28 cellular contexts compared by ENCODE assay signal in the genomic region with DNA sequence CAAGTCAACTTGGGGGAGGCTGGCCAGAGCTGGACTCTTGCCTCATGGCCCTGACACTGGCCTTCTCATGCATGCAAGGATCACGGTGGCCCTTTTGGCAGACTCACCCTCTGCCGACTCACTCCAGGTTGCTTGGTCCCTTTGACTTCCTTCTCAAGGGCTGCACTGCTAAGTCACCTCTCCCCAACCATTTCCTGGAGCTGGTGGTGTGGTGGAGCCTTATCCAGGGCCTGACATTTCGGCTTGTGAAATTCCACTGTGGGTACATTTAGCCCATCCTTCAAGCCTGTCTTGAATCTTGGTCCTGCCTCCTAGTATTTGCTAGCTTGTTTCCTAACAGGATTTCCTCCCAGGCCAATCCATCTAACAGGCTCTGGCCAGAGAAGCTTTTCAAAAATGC. TPM values are rescaled to one million over a fixed set of nuclear protein-coding genes. Genes with fewer than 3 reads are reported as not detected.
DNase-seq lines count a peak whose midpoint lies in the region; ATAC-seq and TF ChIP-seq lines count a peak whose summit lies in the region.
"Had no signal": no experiment of that assay in that cellular context is flagged by ENCODE, and none has a peak within 500 bp of the region (broad histone marks: within the 10 kb centered on the region; RNA-seq: fewer than 3 reads in every experiment).

No MANE protein-coding gene starts in this region.

- H3K4me3 Mint-ChIP-seq in activated CD8-positive, alpha-beta T cell treated with anti-CD3 and anti-CD28 coated beads, Interleukin-2, amount 10 ng/mL, durations not matched to agents 7 days and 5 days = no peak overlapping the region
- H3K4me3 Mint-ChIP-seq in activated CD8-positive, alpha-beta T cell treated with anti-CD3 and anti-CD28 coated beads for 36 hours = no peak overlapping the region
- H3K4me3 Mint-ChIP-seq: CD8-positive, alpha-beta T cell had no signal

- H3K4me3 ChIP-seq in left ventricle myocardium inferior = no peak overlapping the region
- H3K4me3 ChIP-seq in neutrophil (ENCODE audit: low read depth in 1 of 2, low read length in 1 of 2) = no peak overlapping the region
- H3K4me3 ChIP-seq: SJCRH30, skin epidermis, thoracic aorta, vagina had no signal

- H3K4me1 ChIP-seq in left ventricle myocardium inferior (peaks cover 10% of the 10 kb centered on the region), neutrophil (ENCODE audit: control insufficient read depth in 1 of 2, insufficient read depth in 1 of 2, low read depth in 1 of 2, low read length in 1 of 2) (peaks cover 29 to 36% of the 10 kb centered on the region in 2 experiments)
- H3K4me1 ChIP-seq: vagina had no signal

- no peak for TF ChIP-seq CTCF in activated CD8-positive, alpha-beta T cell treated with anti-CD3 and anti-CD28 coated beads for 36 hours (IDR thresholded peaks at IDR 0.05)
- no peak for TF ChIP-seq CTCF in left ventricle myocardium inferior (IDR thresholded peaks at IDR 0.05; ENCODE audit: borderline replicate concordance)
- no peak for TF ChIP-seq CTCF in neutrophil (IDR thresholded peaks at IDR 0.05)

- POLR2A ChIA-PET in activated CD8-positive, alpha-beta T cell treated with anti-CD3 and anti-CD28 coated beads, Interleukin-2, amount 10 ng/mL, durations not matched to agents 7 days and 5 days (lab: Charles Lee) = interaction anchor here (1.0 kb wide), 1 partner anchor 53 kb away, joined by 3 read pairs; the partner anchor contains the start of gene JUN
- POLR2A ChIA-PET in activated CD8-positive, alpha-beta T cell treated with anti-CD3 and anti-CD28 coated beads for 36 hours (lab: Charles Lee) = interaction anchor here (0.5 to 1.0 kb wide), 2 partner anchors 14 to 32 kb away, joined by 3 read pairs; no protein-coding TSS in a partner anchor

- H3K9me3 Mint-ChIP-seq in activated CD8-positive, alpha-beta T cell treated with anti-CD3 and anti-CD28 coated beads, Interleukin-2, amount 10 ng/mL, durations not matched to agents 7 days and 5 days (ENCODE audit: insufficient read depth) = no peaks in the 10 kb centered on the region
- H3K9me3 Mint-ChIP-seq in activated CD8-positive, alpha-beta T cell treated with anti-CD3 and anti-CD28 coated beads for 36 hours = no peaks in the 10 kb centered on the region
- H3K9me3 Mint-ChIP-seq: activated naive CD4-positive, alpha-beta T cell treated with anti-CD3 and anti-CD28 coated beads, Interleukin-2, amount 50 U/mL, for 72 hours; activated T-helper 2 cell treated with anti-CD3 and anti-CD28 coated beads, Interferon-gamma antibody, Interleukin-2, Interleukin-4, amounts not matched to agents 10 μg/mL and 5 μg/mL and 100 μg/mL, durations not matched to agents 14 hours and 24 hours and 36 hours; CD8-positive, alpha-beta T cell; naive B cell had no signal

- H3K27ac ChIP-seq in left ventricle myocardium inferior (replicated peaks) = peak overlapping the region; percentile 58
- H3K27ac ChIP-seq in neutrophil = peak overlapping the region; percentile 12
- H3K27ac ChIP-seq: SJCRH30, skin epidermis, thoracic aorta, vagina had no signal

- H3K27me3 ChIP-seq in left ventricle myocardium inferior (ENCODE audit: low read depth) (no peaks in the 10 kb centered on the region), neutrophil (no peaks in the 10 kb centered on the region)
- H3K27me3 ChIP-seq: SJCRH30, vagina had no signal

- H3K36me3 Mint-ChIP-seq in activated CD8-positive, alpha-beta T cell treated with anti-CD3 and anti-CD28 coated beads, Interleukin-2, amount 10 ng/mL, durations not matched to agents 7 days and 5 days (ENCODE audit: low read depth) = no peaks in the 10 kb centered on the region
- H3K36me3 Mint-ChIP-seq in activated CD8-positive, alpha-beta T cell treated with anti-CD3 and anti-CD28 coated beads for 36 hours (ENCODE audit: low read depth) = no peaks in the 10 kb centered on the region
- H3K36me3 Mint-ChIP-seq: activated naive CD4-positive, alpha-beta T cell treated with anti-CD3 and anti-CD28 coated beads, Interleukin-2, amount 50 U/mL, for 72 hours; CD8-positive, alpha-beta T cell; naive B cell had no signal

- CTCF ChIA-PET in activated CD8-positive, alpha-beta T cell treated with anti-CD3 and anti-CD28 coated beads, Interleukin-2, amount 10 ng/mL, durations not matched to agents 7 days and 5 days (lab: Charles Lee) = interaction anchor here (1.2 kb wide), 1 partner anchor 863 kb away, joined by 4 read pairs; no protein-coding TSS in a partner anchor
- CTCF ChIA-PET in activated CD8-positive, alpha-beta T cell treated with anti-CD3 and anti-CD28 coated beads for 36 hours (lab: Charles Lee) = no interaction called here

- DNase-seq in activated CD8-positive, alpha-beta T cell treated with anti-CD3 and anti-CD28 coated beads, Interleukin-2, amount 10 ng/mL, durations not matched to agents 7 days and 5 days = no peak
- DNase-seq in activated CD8-positive, alpha-beta T cell treated with anti-CD3 and anti-CD28 coated beads for 36 hours = no peak
- DNase-seq in UCSD-AML1 (lab: John Stamatoyannopoulos, UW; ENCODE audit: unreplicated experiment) (peak; percentile 42), left ventricle myocardium inferior (no peak), activated T-cell treated with anti-CD3 and anti-CD28 coated beads for 4 hours (no peak), GM19240 (ENCODE audit: insufficient read length, low spot score) (no peak)
- DNase-seq: activated CD4-positive, alpha-beta T cell treated with anti-CD3 and anti-CD28 coated beads, Interleukin-2, amount 50 U/mL, for 4 hours; activated CD8-positive, alpha-beta memory T cell treated with anti-CD3 and anti-CD28 coated beads, Interleukin-2, amount 50 U/mL, for 48 hours; CD8-positive, alpha-beta T cell; DMS 273 treated with DMSO at 0.1 percent for 48 hours; glutamatergic neuron; mesendoderm; naive B cell; NCI-H1105; NCI-H187 treated with DMSO at 0.1 percent for 48 hours; NCI-H2171 treated with DMSO at 0.1 percent for 48 hours; NCI-H524 treated with DMSO at 0.1 percent for 48 hours; nucleus accumbens; SJCRH30; stimulated activated naive CD8-positive, alpha-beta T cell treated with anti-CD3 and anti-CD28 coated beads, Interleukin-15, Interleukin-2, amounts not matched to agents 100 U/mL and 50 U/mL, for 24 hours; T-helper 1 cell had no signal

- ATAC-seq in activated CD8-positive, alpha-beta T cell treated with anti-CD3 and anti-CD28 coated beads, Interleukin-2, amount 10 ng/mL, durations not matched to agents 7 days and 5 days = no peak
- ATAC-seq in activated CD8-positive, alpha-beta T cell treated with anti-CD3 and anti-CD28 coated beads for 36 hours = no peak
- no peak for ATAC-seq in HG02678 (IDR thresholded peaks at IDR 0.05; ENCODE audit: unreplicated experiment)
- ATAC-seq: activated naive CD4-positive, alpha-beta T cell treated with anti-CD3 and anti-CD28 coated beads, Interleukin-2, amount 50 U/mL, for 72 hours; CD8-positive, alpha-beta T cell; stimulated activated naive CD8-positive, alpha-beta T cell treated with anti-CD3 and anti-CD28 coated beads, Interleukin-15, Interleukin-2, amounts not matched to agents 100 U/mL and 50 U/mL, for 24 hours had no signal

- intact Hi-C loops in activated CD8-positive, alpha-beta T cell treated with anti-CD3 and anti-CD28 coated beads for 36 hours (cut with micrococcal nuclease) = no loop called here
- intact Hi-C loops in left ventricle myocardium inferior (cut with micrococcal nuclease) = no loop called here

- peaks cover 5% of the 10 kb centered on the region for H3K4me1 Mint-ChIP-seq in activated CD8-positive, alpha-beta T cell treated with anti-CD3 and anti-CD28 coated beads, Interleukin-2, amount 10 ng/mL, durations not matched to agents 7 days and 5 days (ENCODE audit: low read depth)
- H3K4me1 Mint-ChIP-seq in activated CD8-positive, alpha-beta T cell treated with anti-CD3 and anti-CD28 coated beads for 36 hours (ENCODE audit: low read depth) = no peaks in the 10 kb centered on the region

- H3K9me3 ChIP-seq in left ventricle myocardium inferior (replicated peaks) (no peaks in the 10 kb centered on the region), neutrophil (no peaks in the 10 kb centered on the region)
- H3K9me3 ChIP-seq: SJCRH30, thoracic aorta, vagina had no signal

- H3K36me3 ChIP-seq in left ventricle myocardium inferior = no peaks in the 10 kb centered on the region
- no peaks in the 10 kb centered on the region for H3K36me3 ChIP-seq in neutrophil
- H3K36me3 ChIP-seq: SJCRH30, thoracic aorta, vagina had no signal

- peak overlapping the region; percentile 17 for H3K27ac Mint-ChIP-seq in activated CD8-positive, alpha-beta T cell treated with anti-CD3 and anti-CD28 coated beads, Interleukin-2, amount 10 ng/mL, durations not matched to agents 7 days and 5 days
- H3K27ac Mint-ChIP-seq in activated CD8-positive, alpha-beta T cell treated with anti-CD3 and anti-CD28 coated beads for 36 hours = no peak overlapping the region
- H3K27ac Mint-ChIP-seq: activated naive CD4-positive, alpha-beta T cell treated with anti-CD3 and anti-CD28 coated beads, Interleukin-2, amount 50 U/mL, for 72 hours; activated T-helper 2 cell treated with anti-CD3 and anti-CD28 coated beads, Interferon-gamma antibody, Interleukin-2, Interleukin-4, amounts not matched to agents 10 μg/mL and 5 μg/mL and 100 μg/mL, durations not matched to agents 14 hours and 24 hours and 36 hours; CD8-positive, alpha-beta T cell had no signal

- H3K27me3 Mint-ChIP-seq in activated CD8-positive, alpha-beta T cell treated with anti-CD3 and anti-CD28 coated beads, Interleukin-2, amount 10 ng/mL, durations not matched to agents 7 days and 5 days (ENCODE audit: low read depth) = no peaks in the 10 kb centered on the region
- H3K27me3 Mint-ChIP-seq in activated CD8-positive, alpha-beta T cell treated with anti-CD3 and anti-CD28 coated beads for 36 hours = no peaks in the 10 kb centered on the region

RNA-seq across cellular contexts. Expression of gene JUN, which starts 52.5 kb away (rescaled TPM):
- 100 to 1,000 TPM; 107 to 110 TPM for total RNA-seq in activated CD8-positive, alpha-beta T cell treated with anti-CD3 and anti-CD28 coated beads, Interleukin-2, amount 10 ng/mL, durations not matched to agents 7 days and 5 days
- total RNA-seq in activated CD8-positive, alpha-beta T cell treated with anti-CD3 and anti-CD28 coated beads for 36 hours = 10 to 100 TPM; 51.4 to 53.2 TPM
- total RNA-seq in left ventricle myocardium inferior = 101 TPM
